20 cellular contexts compared by ENCODE assay signal in the genomic region with DNA sequence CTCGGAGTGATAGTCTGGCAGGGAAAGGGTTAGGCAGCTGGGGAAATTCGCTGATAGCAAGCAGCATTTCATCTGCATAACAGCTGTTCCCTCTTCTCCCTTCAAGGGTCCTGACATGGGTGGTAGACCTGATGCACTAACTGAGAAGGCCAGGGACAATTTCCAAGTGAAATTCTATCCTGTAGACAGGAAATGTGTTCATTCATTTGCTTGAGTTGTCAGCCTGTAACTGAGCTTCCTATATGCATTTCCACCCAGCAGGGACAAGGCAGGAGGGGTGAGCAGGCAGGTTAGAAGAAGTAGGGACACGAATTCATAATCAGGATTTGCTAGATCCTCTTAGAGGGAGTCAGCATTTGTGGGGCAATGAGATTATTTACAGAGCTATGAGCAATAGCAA.
DNase-seq lines count a peak whose midpoint lies in the region; ATAC-seq lines count a peak whose summit lies in the region.
"Had no signal": no experiment of that assay in that cellular context is flagged by ENCODE, and none has a peak within 500 bp of the region (broad histone marks: within the 10 kb centered on the region; RNA-seq: fewer than 3 reads in every experiment).

No MANE protein-coding gene starts in this region.

- no peak overlapping the region for H2BK15ac ChIP-seq in mesendoderm (replicated peaks; ENCODE audit: low read depth)

- no peaks in the 10 kb centered on the region for H3K27me3 ChIP-seq in mesendoderm (ENCODE audit: insufficient read depth, low read length, poor library complexity)
- H3K27me3 ChIP-seq: brain microvascular endothelial cell, spleen had no signal

- H3K18ac ChIP-seq in mesendoderm (ENCODE audit: low read length): no peak overlapping the region

- no peak overlapping the region for H3K23ac ChIP-seq in mesendoderm (ENCODE audit: low read length)

- H3K4ac ChIP-seq in mesendoderm (ENCODE audit: low read depth, low read length): no peak overlapping the region

- H3K27ac ChIP-seq in mesendoderm (ENCODE audit: low read depth, low read length): no peak overlapping the region
- H3K27ac ChIP-seq: brain microvascular endothelial cell, coronary artery, spleen had no signal

- no peaks in the 10 kb centered on the region for H3K79me1 ChIP-seq in mesendoderm (ENCODE audit: low read length)

- no peaks in the 10 kb centered on the region for H3K36me3 ChIP-seq in mesendoderm (ENCODE audit: control insufficient read depth, insufficient read depth, low read length)
- H3K36me3 ChIP-seq: brain microvascular endothelial cell, spleen had no signal

- no peak overlapping the region for H4K8ac ChIP-seq in mesendoderm (ENCODE audit: low read depth, low read length)

- no peak overlapping the region for H3K4me3 ChIP-seq in mesendoderm (ENCODE audit: low read length)
- H3K4me3 ChIP-seq: coronary artery, spleen had no signal

- peaks cover 11% of the 10 kb centered on the region for H3K4me1 ChIP-seq in mesendoderm (ENCODE audit: control insufficient read depth, low read depth, low read length)
- H3K4me1 ChIP-seq: spleen had no signal

- no peak overlapping the region for H3K9ac ChIP-seq in mesendoderm (ENCODE audit: low read length)

- H2AK5ac ChIP-seq in mesendoderm (ENCODE audit: low read length): no peak overlapping the region

- H4K5ac ChIP-seq in mesendoderm (ENCODE audit: low read length): no peak overlapping the region

- DNase-seq in DMS79 (lab: John Stamatoyannopoulos, UW) (peak; percentile 36), NCI-H1694 (lab: John Stamatoyannopoulos, UW) (peak; percentile 31), NCI-H526 (lab: John Stamatoyannopoulos, UW) (peak; percentile 97 to 98), mesendoderm (peak; percentile 27), HCEC 1CT (no peak)
- DNase-seq in activated CD4-positive, CD25-positive, alpha-beta regulatory T cell (lab: John Stamatoyannopoulos, UW): no peak
- DNase-seq in effector CD4-positive, alpha-beta T cell: no peak
- DNase-seq: activated B cell treated with CpG ODN at 0.5 μM for 24 hours; activated CD8-positive, alpha-beta T cell treated with anti-CD3 and anti-CD28 coated beads, Interleukin-2, amount 10 ng/mL, durations not matched to agents 7 days and 5 days; activated naive CD8-positive, alpha-beta T cell treated with anti-CD3 and anti-CD28 coated beads for 36 hours; activated T-cell treated with anti-CD3 and anti-CD28 coated beads, Interleukin-2, amount 50 U/mL, for 72 hours; brain microvascular endothelial cell; COR-L47; hypothalamus; kidney; NCI-H1436 treated with DMSO at 0.1 percent for 48 hours; spleen; T-cell had no signal

- ATAC-seq in GM21528 (IDR thresholded peaks at IDR 0.05; ENCODE audit: low FRiP score, unreplicated experiment): no peak
- ATAC-seq: activated CD8-positive, alpha-beta T cell treated with anti-CD3 and anti-CD28 coated beads, Interleukin-2, amount 10 ng/mL, durations not matched to agents 7 days and 5 days; activated T-cell treated with anti-CD3 and anti-CD28 coated beads, Interleukin-2, amount 50 U/mL, for 72 hours had no signal

- H2BK5ac ChIP-seq in mesendoderm (ENCODE audit: low read length): no peak overlapping the region

- H3K79me2 ChIP-seq in mesendoderm (ENCODE audit: control insufficient read depth, insufficient read depth, low read length): no peaks in the 10 kb centered on the region

- no peak overlapping the region for H2BK120ac ChIP-seq in mesendoderm (ENCODE audit: low read depth, low read length)

- no CpG with 5 or more reads among the region's 3 CpGs for WGBS in mesendoderm (ENCODE audit: extremely low coverage, insufficient coverage, low lambda C conversion rate)

- H3K4me2 ChIP-seq in mesendoderm (ENCODE audit: low read length): no peak overlapping the region

- H3K56ac ChIP-seq in mesendoderm (ENCODE audit: low read length): no peak overlapping the region

Comparison
In these comparisons a context has a peak if more than half of its experiments do, and no peak if none do; other contexts are left out.
1. DNase-seq: peak in DMS79 (single experiment), NCI-H1694 (single experiment), NCI-H526 (2 of 2) and mesendoderm (single experiment); none in activated CD4-positive, CD25-positive, alpha-beta regulatory T cell (0 of 4), HCEC 1CT (single experiment) and effector CD4-positive, alpha-beta T cell (single experiment).